ENCODE assay signal across 9 cellular contexts in the genomic region with DNA sequence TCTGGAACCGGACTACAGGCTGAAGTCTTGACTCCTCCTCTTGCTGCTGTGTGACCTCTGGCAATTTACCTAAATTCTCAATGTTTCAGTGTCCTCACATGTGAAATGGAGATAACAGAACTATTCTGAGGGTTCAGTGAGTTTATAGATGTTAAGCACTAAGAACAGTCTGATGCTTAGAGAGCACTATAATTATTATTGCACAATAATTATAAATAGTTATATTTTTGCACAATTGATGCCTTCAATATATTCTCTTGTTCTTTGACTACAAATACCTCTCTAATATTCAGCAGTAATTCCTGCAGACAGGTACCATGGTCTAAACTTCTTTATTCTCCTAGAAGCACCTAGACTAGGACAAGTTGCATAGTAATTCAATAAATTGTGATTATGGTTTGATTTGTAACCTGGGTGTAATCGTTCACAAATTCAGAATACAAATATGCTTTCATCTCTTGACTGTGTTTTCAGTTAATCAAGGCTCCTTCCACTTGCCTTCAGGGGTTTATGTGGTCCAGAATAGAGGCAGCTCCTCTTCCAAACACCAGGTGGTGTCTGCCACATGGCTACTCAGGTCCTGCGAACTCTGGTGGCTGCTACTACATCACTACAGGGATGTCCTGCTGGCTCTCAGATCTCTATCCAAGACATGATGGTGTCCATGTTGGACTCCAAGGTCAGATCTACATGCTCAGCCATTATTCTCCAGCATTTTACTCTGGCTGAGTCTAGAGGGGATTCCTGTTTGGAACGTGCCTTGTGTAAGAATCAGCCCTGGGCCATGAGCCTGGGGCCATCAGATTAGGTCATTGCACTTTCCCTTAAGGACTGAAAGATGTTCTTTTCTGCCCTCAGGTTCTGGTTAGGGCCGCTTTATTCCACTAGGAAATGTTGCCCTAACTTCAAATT.
A peak's percentile ranks its signal among the peaks of the same experiment; 100 is the strongest.
DNase-seq lines count a peak whose midpoint lies in the region; ATAC-seq and TF ChIP-seq lines count a peak whose summit lies in the region.
"Had no signal": no experiment of that assay in that cellular context is flagged by ENCODE, and none has a peak within 500 bp of the region (broad histone marks: within the 10 kb centered on the region; RNA-seq: fewer than 3 reads in every experiment).

No MANE protein-coding gene starts in this region.

- peak; percentile 43 for ATAC-seq in GM19395 (IDR thresholded peaks at IDR 0.05; ENCODE audit: unreplicated experiment)
- ATAC-seq in HG03571 (IDR thresholded peaks at IDR 0.05; ENCODE audit: unreplicated experiment): peak; percentile 39

- H3K4me3 ChIP-seq in AG10803 (ENCODE audit: low read length) (no peak overlapping the region), colonic mucosa (no peak overlapping the region), testis (no peak overlapping the region)
- H3K4me3 ChIP-seq: adrenal gland had no signal

- H3K36me3 ChIP-seq in colonic mucosa (no peaks in the 10 kb centered on the region), testis (ENCODE audit: low read depth, missing control alignments) (no peaks in the 10 kb centered on the region)
- H3K36me3 ChIP-seq: adrenal gland had no signal

- TF ChIP-seq POLR2A in testis (IDR thresholded peaks at IDR 0.05): no peak

- H3K27ac ChIP-seq in colonic mucosa (no peak overlapping the region), testis (no peak overlapping the region)
- H3K27ac ChIP-seq: adrenal gland had no signal

- H3K9me3 ChIP-seq in colonic mucosa (no peaks in the 10 kb centered on the region), testis (no peaks in the 10 kb centered on the region)
- H3K9me3 ChIP-seq: adrenal gland had no signal

- TF ChIP-seq CTCF in AG10803 (conservative IDR thresholded peaks at IDR 0.05; ENCODE audit: low read length): peak; percentile 25; the same call in 1 of the 2 replicates
- peak; percentile 33 for TF ChIP-seq CTCF in colonic mucosa (IDR thresholded peaks at IDR 0.05)
- TF ChIP-seq CTCF in testis (IDR thresholded peaks at IDR 0.05): no peak

- no peak overlapping the region for H3K9ac ChIP-seq in colonic mucosa (ENCODE audit: low read depth in 2 of 2, low read length in 2 of 2)

- DNase-seq in AG10803 (ENCODE audit: low read depth) (no peak), colonic mucosa (no peak), NCI-H146 treated with DMSO at 0.1 percent for 48 hours (lab: John Stamatoyannopoulos, UW; ENCODE audit: unreplicated experiment) (no peak), testis (no peak), GF-D8 (lab: John Stamatoyannopoulos, UW) (no peak)
- DNase-seq in stimulated activated CD4-positive, alpha-beta T cell treated with anti-CD3 and anti-CD28 coated beads, Interleukin-12 subunit alpha, Interleukin-12 subunit beta, amount 100 ng/mL, for 4 hours: no peak

- H3K4me1 ChIP-seq in colonic mucosa: no peaks in the 10 kb centered on the region
- H3K4me1 ChIP-seq in testis: no peaks in the 10 kb centered on the region
- H3K4me1 ChIP-seq: adrenal gland had no signal

- 44 to 83% methylated on average over 5 of the region's 5 CpGs for WGBS in testis, 2 donors

- H3K27me3 ChIP-seq in colonic mucosa (no peaks in the 10 kb centered on the region), testis (no peaks in the 10 kb centered on the region)
- H3K27me3 ChIP-seq: adrenal gland had no signal

- intact Hi-C loops in colonic mucosa (cut with DNase I): loop anchor here (2.0 kb wide), 1 partner anchor 31 kb away; no protein-coding TSS in a partner anchor
- intact Hi-C loops in testis (cut with DNase I; ENCODE audit: low total_unique reads): no loop called here

Comparison
In these comparisons a context has a peak if more than half of its experiments do, and no peak if none do; other contexts are left out.
1. CTCF ChIP-seq: peak in AG10803 (single experiment) and colonic mucosa (single experiment); none in testis (0 of 3).